ENCODE assay signal across 1 cellular context in the genomic region with DNA sequence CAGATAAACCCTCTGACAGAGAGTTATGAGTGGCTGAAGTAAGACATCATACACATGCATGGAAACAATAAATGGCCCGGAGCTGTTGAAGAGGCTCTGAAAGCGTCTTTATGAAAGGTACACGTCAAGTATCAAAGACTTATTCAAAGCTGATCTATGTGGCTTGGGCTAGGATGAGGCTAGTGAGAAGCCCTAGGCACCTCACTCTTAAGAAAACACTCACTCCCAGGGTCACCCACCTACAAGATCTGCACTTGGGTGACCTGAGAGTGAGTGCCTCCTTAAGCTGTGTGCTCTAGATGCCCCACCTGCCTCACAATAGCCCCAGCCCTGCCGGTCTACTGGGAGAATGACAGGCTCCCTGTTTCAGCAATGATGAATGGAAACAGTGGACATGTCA.
TF ChIP-seq lines count a peak whose summit lies in the region.

No MANE protein-coding gene starts in this region.

TF ChIP-seq in HepG2, 621 proteins besides CTCF, POLR2A, EP300 and RAD21:
- TF ChIP-seq GPN1 (CRISPR knock-in tag; IDR thresholded peaks at IDR 0.05; ENCODE audit: borderline replicate concordance), result no peak
- no peak for TF ChIP-seq POLR2AphosphoS5 (IDR thresholded peaks at IDR 0.05; ENCODE audit: low read depth, low read length)
- TF ChIP-seq, protein P1, sequence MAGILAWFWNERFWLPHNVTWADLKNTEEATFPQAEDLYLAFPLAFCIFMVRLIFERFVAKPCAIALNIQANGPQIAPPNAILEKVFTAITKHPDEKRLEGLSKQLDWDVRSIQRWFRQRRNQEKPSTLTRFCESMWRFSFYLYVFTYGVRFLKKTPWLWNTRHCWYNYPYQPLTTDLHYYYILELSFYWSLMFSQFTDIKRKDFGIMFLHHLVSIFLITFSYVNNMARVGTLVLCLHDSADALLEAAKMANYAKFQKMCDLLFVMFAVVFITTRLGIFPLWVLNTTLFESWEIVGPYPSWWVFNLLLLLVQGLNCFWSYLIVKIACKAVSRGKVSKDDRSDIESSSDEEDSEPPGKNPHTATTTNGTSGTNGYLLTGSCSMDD (CRISPR knock-in tag; IDR thresholded peaks at IDR 0.05), result no peak
- TF ChIP-seq ZNF614 (CRISPR knock-in tag; IDR thresholded peaks at IDR 0.05; ENCODE audit: borderline replicate concordance), result no peak
